16 cellular contexts compared by ENCODE assay signal in genomic region chr20:8331740-8332412, GRCh38.
A peak's percentile ranks its signal among the peaks of the same experiment; 100 is the strongest.
DNase-seq lines count a peak whose midpoint lies in the region; ATAC-seq, FAIRE-seq and TF ChIP-seq lines count a peak whose summit lies in the region.
"Had no signal": no experiment of that assay in that cellular context is flagged by ENCODE, and none has a peak within 500 bp of the region (broad histone marks: within the 10 kb centered on the region; RNA-seq: fewer than 3 reads in every experiment).

No MANE protein-coding gene starts in this region.

- no peaks in the 10 kb centered on the region for H3K36me3 Mint-ChIP-seq in activated T-cell treated with anti-CD3 and anti-CD28 coated beads, Interleukin-2, amount 50 U/mL, for 4 hours (ENCODE audit: insufficient read depth)
- H3K36me3 Mint-ChIP-seq in neural progenitor cell = no peaks in the 10 kb centered on the region
- H3K36me3 Mint-ChIP-seq: CD4-positive, CD25-positive, alpha-beta regulatory T cell had no signal

- ATAC-seq in IMR-90 (ENCODE audit: low read depth) (peak; percentile 72), GM18520 (IDR thresholded peaks at IDR 0.05; ENCODE audit: unreplicated experiment) (no peak), sciatic nerve (no peak)
- ATAC-seq in activated T-cell treated with anti-CD3 and anti-CD28 coated beads, Interleukin-2, amount 50 U/mL, for 4 hours = no peak
- ATAC-seq: activated naive CD8-positive, alpha-beta T cell treated with anti-CD3 and anti-CD28 coated beads, Interleukin-2, amount 50 U/mL, for 24 hours; left colon had no signal

- dilution Hi-C loops in IMR-90 (cut with HindIII; ENCODE audit: low sequenced_read_pairs, unreplicated experiment) = no loop called here

- FAIRE-seq in bronchial epithelial cell (lab: Jason Lieb, UNC) = no peak

- H3K9me3 Mint-ChIP-seq in activated T-cell treated with anti-CD3 and anti-CD28 coated beads, Interleukin-2, amount 50 U/mL, for 4 hours = no peaks in the 10 kb centered on the region
- H3K9me3 Mint-ChIP-seq in neural progenitor cell = no peaks in the 10 kb centered on the region
- H3K9me3 Mint-ChIP-seq: activated naive CD8-positive, alpha-beta T cell treated with anti-CD3 and anti-CD28 coated beads, Interleukin-2, amount 50 U/mL, for 24 hours; T-helper 2 cell treated with Interferon-gamma antibody and Interleukin-4, amounts not matched to agents 5 μg/mL and 100 μg/mL, for 36 hours had no signal

- H2AFZ ChIP-seq in IMR-90 (replicated peaks; ENCODE audit: low read length, poor library complexity) (no peak overlapping the region), neural progenitor cell (replicated peaks) (no peak overlapping the region)

- in situ Hi-C loops in IMR-90 (cut with MboI; ENCODE audit: low sequenced_read_pairs) = no loop called here

- CTCF ChIA-PET in IMR-90 (lab: Yijun Ruan, JAX) = interaction anchor here (0.6 kb wide), 1 partner anchor 256 kb away, joined by 3 read pairs; no protein-coding TSS in a partner anchor

- H2BK15ac ChIP-seq in IMR-90 (ENCODE audit: low read depth, low read length) = no peak overlapping the region

- H3K4me2 ChIP-seq in IMR-90 (ENCODE audit: low read depth, low read length) = no peak overlapping the region
- H3K4me2 ChIP-seq in neural progenitor cell = no peak overlapping the region

- H3K4ac ChIP-seq in IMR-90 (ENCODE audit: low read depth, low read length) = no peak overlapping the region

- TF ChIP-seq CTCF in AG10803 (conservative IDR thresholded peaks at IDR 0.05; ENCODE audit: low read length) (no peak), IMR-90 (conservative IDR thresholded peaks at IDR 0.05; ENCODE audit: low read depth, low read length) (no peak), bronchial epithelial cell (IDR thresholded peaks at IDR 0.05; ENCODE audit: insufficient read depth, low read length, severe bottlenecking) (no peak), neural progenitor cell (IDR thresholded peaks at IDR 0.05) (no peak)

- no peak overlapping the region for H2BK20ac ChIP-seq in IMR-90 (ENCODE audit: low read depth, low read length)

- H3K79me2 ChIP-seq in neural progenitor cell (ENCODE audit: low read depth) = no peaks in the 10 kb centered on the region

- no peaks in the 10 kb centered on the region for H3K9me1 ChIP-seq in IMR-90 (ENCODE audit: insufficient read depth, low read length)

- H2BK5ac ChIP-seq in IMR-90 (ENCODE audit: low read depth, low read length, poor library complexity, severe bottlenecking) = no peak overlapping the region

- no peak overlapping the region for H4K5ac ChIP-seq in IMR-90 (ENCODE audit: low read depth, low read length)

- H3K4me1 Mint-ChIP-seq in activated T-cell treated with anti-CD3 and anti-CD28 coated beads, Interleukin-2, amount 50 U/mL, for 4 hours (ENCODE audit: low read depth) = no peaks in the 10 kb centered on the region
- peaks cover 30% of the 10 kb centered on the region for H3K4me1 Mint-ChIP-seq in neural progenitor cell
- H3K4me1 Mint-ChIP-seq: activated naive CD8-positive, alpha-beta T cell treated with anti-CD3 and anti-CD28 coated beads, Interleukin-2, amount 50 U/mL, for 24 hours; CD4-positive, CD25-positive, alpha-beta regulatory T cell had no signal

- no TSS peak for BruUV-seq in IMR-90 (replicated peaks; lab: Mats Ljungman, UMichigan)

- no peak overlapping the region for H3K9ac ChIP-seq in IMR-90 (ENCODE audit: low read depth, low read length)
- H3K9ac ChIP-seq in neural progenitor cell = no peak overlapping the region

- intact Hi-C loops in IMR-90 (cut with micrococcal nuclease) = no loop called here
- intact Hi-C loops in sciatic nerve (cut with DNase I) = no loop called here

- H3K9me3 ChIP-seq in IMR-90 (ENCODE audit: control insufficient read depth, insufficient read depth, low read length) (no peaks in the 10 kb centered on the region), neural progenitor cell (ENCODE audit: low read depth) (no peaks in the 10 kb centered on the region)
- H3K9me3 ChIP-seq: esophagus muscularis mucosa, ovary, suprapubic skin had no signal

- no CpG with 5 or more reads among the region's 6 CpGs for WGBS in IMR-90 (ENCODE audit: extremely low coverage in 2 of 2, insufficient read length in 1 of 2), 2 experiments

- H3K56ac ChIP-seq in IMR-90 (ENCODE audit: extremely low read depth, insufficient read depth, low read length) = no peak overlapping the region

- POLR2A ChIA-PET in IMR-90 (lab: Charles Lee; ENCODE audit: unreplicated experiment) = no interaction called here

- H3K79me1 ChIP-seq in IMR-90 (ENCODE audit: low read depth in 1 of 2, low read length in 2 of 2) = peaks cover 2 to 4% of the 10 kb centered on the region in 2 experiments; a peak in 1 of 4 replicates

- no peak overlapping the region for H2AK9ac ChIP-seq in IMR-90 (replicated peaks; ENCODE audit: low read depth, low read length, poor library complexity)

- no peak overlapping the region for H2AK5ac ChIP-seq in IMR-90 (ENCODE audit: low read depth, low read length)

- no peak for TF ChIP-seq RAD21 in IMR-90 (IDR thresholded peaks at IDR 0.05; ENCODE audit: low read length)

- no peak overlapping the region for H4K8ac ChIP-seq in IMR-90 (ENCODE audit: low read depth in 2 of 2, low read length in 2 of 2)

- no peaks in the 10 kb centered on the region for H3F3A ChIP-seq in neural progenitor cell (ENCODE audit: low read depth)

- H3K27me3 Mint-ChIP-seq in activated T-cell treated with anti-CD3 and anti-CD28 coated beads, Interleukin-2, amount 50 U/mL, for 4 hours (ENCODE audit: low read depth) = no peaks in the 10 kb centered on the region
- H3K27me3 Mint-ChIP-seq in neural progenitor cell (ENCODE audit: insufficient read depth, low read depth) = no peaks in the 10 kb centered on the region
- H3K27me3 Mint-ChIP-seq: activated naive CD8-positive, alpha-beta T cell treated with anti-CD3 and anti-CD28 coated beads, Interleukin-2, amount 50 U/mL, for 24 hours; CD4-positive, CD25-positive, alpha-beta regulatory T cell had no signal

- no peaks in the 10 kb centered on the region for H3K36me3 ChIP-seq in IMR-90 (ENCODE audit: control insufficient read depth, insufficient read depth, low read length)
- H3K36me3 ChIP-seq in bronchial epithelial cell (ENCODE audit: control insufficient read depth, insufficient read depth, low read length) = no peaks in the 10 kb centered on the region
- no peaks in the 10 kb centered on the region for H3K36me3 ChIP-seq in neural progenitor cell
- H3K36me3 ChIP-seq: esophagus muscularis mucosa, ovary, suprapubic skin had no signal

- H3K27me3 ChIP-seq in IMR-90 (ENCODE audit: control insufficient read depth, insufficient read depth, low read length) (no peaks in the 10 kb centered on the region), bronchial epithelial cell (ENCODE audit: control insufficient read depth, insufficient read depth, low read length) (no peaks in the 10 kb centered on the region), neural progenitor cell (no peaks in the 10 kb centered on the region)
- H3K27me3 ChIP-seq: esophagus muscularis mucosa, ovary, suprapubic skin had no signal

- no peak overlapping the region for H3K23ac ChIP-seq in IMR-90 (ENCODE audit: low read depth, low read length)

- no peak overlapping the region for H3K18ac ChIP-seq in IMR-90 (ENCODE audit: low read depth, low read length)

- H3K27ac ChIP-seq in IMR-90 (ENCODE audit: insufficient read depth, low read length) = no peak overlapping the region
- no peak overlapping the region for H3K27ac ChIP-seq in neural progenitor cell
- H3K27ac ChIP-seq: esophagus muscularis mucosa, ovary, suprapubic skin had no signal

- no peak overlapping the region for H3K14ac ChIP-seq in IMR-90 (replicated peaks; ENCODE audit: low read depth, low read length)

- H3K27ac Mint-ChIP-seq in neural progenitor cell = no peak overlapping the region
- H3K27ac Mint-ChIP-seq: activated naive CD8-positive, alpha-beta T cell treated with anti-CD3 and anti-CD28 coated beads, Interleukin-2, amount 50 U/mL, for 24 hours; CD4-positive, CD25-positive, alpha-beta regulatory T cell; T-helper 2 cell treated with Interferon-gamma antibody and Interleukin-4, amounts not matched to agents 5 μg/mL and 100 μg/mL, for 36 hours had no signal

- H3K4me1 ChIP-seq in IMR-90 (ENCODE audit: control insufficient read depth, insufficient read depth, low read length) = no peaks in the 10 kb centered on the region; the same call in 1 of the 2 replicates
- H3K4me1 ChIP-seq in neural progenitor cell = peaks cover 7% of the 10 kb centered on the region
- H3K4me1 ChIP-seq: suprapubic skin had no signal

- H3K4me3 Mint-ChIP-seq in activated T-cell treated with anti-CD3 and anti-CD28 coated beads, Interleukin-2, amount 50 U/mL, for 4 hours = no peak overlapping the region
- no peak overlapping the region for H3K4me3 Mint-ChIP-seq in neural progenitor cell
- H3K4me3 Mint-ChIP-seq: activated naive CD8-positive, alpha-beta T cell treated with anti-CD3 and anti-CD28 coated beads, Interleukin-2, amount 50 U/mL, for 24 hours; CD4-positive, CD25-positive, alpha-beta regulatory T cell; T-helper 2 cell treated with Interferon-gamma antibody and Interleukin-4, amounts not matched to agents 5 μg/mL and 100 μg/mL, for 36 hours had no signal

- H3K4me3 ChIP-seq in AG10803 (ENCODE audit: low read length) = no peak overlapping the region
- no peak overlapping the region for H3K4me3 ChIP-seq in IMR-90 (ENCODE audit: insufficient read depth, low read depth, low read length)
- H3K4me3 ChIP-seq in bronchial epithelial cell (ENCODE audit: low read depth, low read length) = no peak overlapping the region
- H3K4me3 ChIP-seq in neural progenitor cell = no peak overlapping the region
- H3K4me3 ChIP-seq: esophagus muscularis mucosa, ovary, suprapubic skin had no signal

- TF ChIP-seq POLR2A in IMR-90 (IDR thresholded peaks at IDR 0.05; ENCODE audit: low read depth, low read length) = no peak

- H4K20me1 ChIP-seq in IMR-90 (ENCODE audit: insufficient read depth, low read length) (no peaks in the 10 kb centered on the region), neural progenitor cell (ENCODE audit: low read depth) (no peaks in the 10 kb centered on the region)

- no peak overlapping the region for H2BK120ac ChIP-seq in IMR-90 (ENCODE audit: low read depth, low read length)

- DNase-seq in AG10803 (ENCODE audit: low read depth) (peak; percentile 86), IMR-90 (peak; percentile 76), bronchial epithelial cell (ENCODE audit: low read depth) (peak; percentile 8), left kidney (ENCODE audit: low read depth, low spot score) (peak; percentile 35), sciatic nerve (ENCODE audit: low spot score) (no peak), neural progenitor cell (ENCODE audit: low spot score) (no peak)
- no peak for DNase-seq in activated T-cell treated with anti-CD3 and anti-CD28 coated beads, Interleukin-2, amount 50 U/mL, for 4 hours
- DNase-seq: activated naive CD8-positive, alpha-beta T cell treated with anti-CD3 and anti-CD28 coated beads, Interleukin-2, amount 50 U/mL, for 24 hours; CD4-positive, CD25-positive, alpha-beta regulatory T cell; left colon; NCI-H1092 treated with DMSO at 0.1 percent for 48 hours had no signal

- no peak overlapping the region for H4K91ac ChIP-seq in IMR-90 (ENCODE audit: insufficient read depth, low read depth, low read length)

TF ChIP-seq in IMR-90, 13 proteins besides CTCF, POLR2A, EP300 and RAD21 (continues in another document):
- TF ChIP-seq CHD1 (IDR thresholded peaks at IDR 0.05; ENCODE audit: low read depth, low read length) (no peak), NFE2L2 (IDR thresholded peaks at IDR 0.05; ENCODE audit: low read depth, low read length) (no peak), MXI1 (IDR thresholded peaks at IDR 0.05; ENCODE audit: borderline replicate concordance, low read depth, low read length) (no peak)

Comparison
In these comparisons a context has a peak if more than half of its experiments do, and no peak if none do; other contexts are left out.
1. DNase-seq: peak in AG10803 (single experiment), IMR-90 (single experiment), bronchial epithelial cell (single experiment) and left kidney (single experiment); none in activated T-cell treated with anti-CD3 and anti-CD28 coated beads, Interleukin-2, amount 50 U/mL, for 4 hours (single experiment), sciatic nerve (single experiment) and neural progenitor cell (single experiment).